In genomic region chr7:44978511-44979366, GRCh38 we compare ENCODE assay signal across 1 cellular context.
TF ChIP-seq lines count a peak whose summit lies in the region.

MYO1G (minus strand) TSS chr7:44979015; CDS start chr7:44978961, 54 bp downstream.

TF ChIP-seq in GM12878, 131 proteins besides CTCF, POLR2A, EP300 and RAD21 (continued from another document and continues in another):
- no peak for TF ChIP-seq PBX3 (IDR thresholded peaks at IDR 0.05; ENCODE audit: insufficient replicate concordance, low read depth, low read length)
- no peak for TF ChIP-seq FOXM1 (IDR thresholded peaks at IDR 0.05; ENCODE audit: low read depth, low read length)
- no peak for TF ChIP-seq RUNX3 (IDR thresholded peaks at IDR 0.05; ENCODE audit: low read length)
- TF ChIP-seq CHD1 (IDR thresholded peaks at IDR 0.05; ENCODE audit: low read depth, low read length), result 0 out of 2 replicates have a peak, but pooled peaks have one; percentile 27
- TF ChIP-seq ZNF207 (IDR thresholded peaks at IDR 0.05; ENCODE audit: borderline replicate concordance), result no peak
- TF ChIP-seq, protein P1, sequence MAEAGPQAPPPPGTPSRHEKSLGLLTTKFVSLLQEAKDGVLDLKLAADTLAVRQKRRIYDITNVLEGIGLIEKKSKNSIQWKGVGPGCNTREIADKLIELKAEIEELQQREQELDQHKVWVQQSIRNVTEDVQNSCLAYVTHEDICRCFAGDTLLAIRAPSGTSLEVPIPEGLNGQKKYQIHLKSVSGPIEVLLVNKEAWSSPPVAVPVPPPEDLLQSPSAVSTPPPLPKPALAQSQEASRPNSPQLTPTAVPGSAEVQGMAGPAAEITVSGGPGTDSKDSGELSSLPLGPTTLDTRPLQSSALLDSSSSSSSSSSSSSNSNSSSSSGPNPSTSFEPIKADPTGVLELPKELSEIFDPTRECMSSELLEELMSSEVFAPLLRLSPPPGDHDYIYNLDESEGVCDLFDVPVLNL (IDR thresholded peaks at IDR 0.05; ENCODE audit: low read depth, low read length), result no peak
- peak; percentile 82; the same call in 1 of the 2 replicates for TF ChIP-seq PAX5 (IDR thresholded peaks at IDR 0.05; ENCODE audit: borderline replicate concordance, low read depth, low read length)
- no peak for TF ChIP-seq NFIC (IDR thresholded peaks at IDR 0.05; ENCODE audit: low read depth, low read length)
- no peak for TF ChIP-seq GABPA (IDR thresholded peaks at IDR 0.05; ENCODE audit: low read depth)
- peak; percentile 26; the same call in 1 of the 2 replicates for TF ChIP-seq ZNF24 (IDR thresholded peaks at IDR 0.05)
- peak; percentile 80 for TF ChIP-seq EED (IDR thresholded peaks at IDR 0.05; ENCODE audit: low read depth)
- no peak for TF ChIP-seq NFXL1 (IDR thresholded peaks at IDR 0.05; ENCODE audit: borderline replicate concordance)
- TF ChIP-seq SKIL (IDR thresholded peaks at IDR 0.05; ENCODE audit: low read depth, poor library complexity, severe bottlenecking), result no peak
- no peak for TF ChIP-seq ZNF622 (IDR thresholded peaks at IDR 0.05)
- TF ChIP-seq TARDBP (IDR thresholded peaks at IDR 0.05; ENCODE audit: borderline replicate concordance), result no peak; the same call in 1 of the 2 replicates
- TF ChIP-seq RAD51 (IDR thresholded peaks at IDR 0.05), result no peak
- peak; percentile 61 for TF ChIP-seq MEF2B (IDR thresholded peaks at IDR 0.05; ENCODE audit: partially characterized antibody, poor library complexity, severe bottlenecking)
- peak; percentile 73 to 77 for TF ChIP-seq BHLHE40 (IDR thresholded peaks at IDR 0.05; ENCODE audit: borderline replicate concordance in 1 of 2, low read depth in 2 of 2, low read length in 1 of 2)
- TF ChIP-seq, protein P2, sequence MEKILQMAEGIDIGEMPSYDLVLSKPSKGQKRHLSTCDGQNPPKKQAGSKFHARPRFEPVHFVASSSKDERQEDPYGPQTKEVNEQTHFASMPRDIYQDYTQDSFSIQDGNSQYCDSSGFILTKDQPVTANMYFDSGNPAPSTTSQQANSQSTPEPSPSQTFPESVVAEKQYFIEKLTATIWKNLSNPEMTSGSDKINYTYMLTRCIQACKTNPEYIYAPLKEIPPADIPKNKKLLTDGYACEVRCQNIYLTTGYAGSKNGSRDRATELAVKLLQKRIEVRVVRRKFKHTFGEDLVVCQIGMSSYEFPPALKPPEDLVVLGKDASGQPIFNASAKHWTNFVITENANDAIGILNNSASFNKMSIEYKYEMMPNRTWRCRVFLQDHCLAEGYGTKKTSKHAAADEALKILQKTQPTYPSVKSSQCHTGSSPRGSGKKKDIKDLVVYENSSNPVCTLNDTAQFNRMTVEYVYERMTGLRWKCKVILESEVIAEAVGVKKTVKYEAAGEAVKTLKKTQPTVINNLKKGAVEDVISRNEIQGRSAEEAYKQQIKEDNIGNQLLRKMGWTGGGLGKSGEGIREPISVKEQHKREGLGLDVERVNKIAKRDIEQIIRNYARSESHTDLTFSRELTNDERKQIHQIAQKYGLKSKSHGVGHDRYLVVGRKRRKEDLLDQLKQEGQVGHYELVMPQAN (conservative IDR thresholded peaks at IDR 0.05), result 0 out of 2 replicates have a peak, but pooled peaks have one; percentile 53
- no peak for TF ChIP-seq ZBTB11 (CRISPR knock-in tag; IDR thresholded peaks at IDR 0.05)
- peak; percentile 68; the same call in 1 of the 2 replicates for TF ChIP-seq SMAD5 (IDR thresholded peaks at IDR 0.05; ENCODE audit: low read depth)
- TF ChIP-seq, protein P3, sequence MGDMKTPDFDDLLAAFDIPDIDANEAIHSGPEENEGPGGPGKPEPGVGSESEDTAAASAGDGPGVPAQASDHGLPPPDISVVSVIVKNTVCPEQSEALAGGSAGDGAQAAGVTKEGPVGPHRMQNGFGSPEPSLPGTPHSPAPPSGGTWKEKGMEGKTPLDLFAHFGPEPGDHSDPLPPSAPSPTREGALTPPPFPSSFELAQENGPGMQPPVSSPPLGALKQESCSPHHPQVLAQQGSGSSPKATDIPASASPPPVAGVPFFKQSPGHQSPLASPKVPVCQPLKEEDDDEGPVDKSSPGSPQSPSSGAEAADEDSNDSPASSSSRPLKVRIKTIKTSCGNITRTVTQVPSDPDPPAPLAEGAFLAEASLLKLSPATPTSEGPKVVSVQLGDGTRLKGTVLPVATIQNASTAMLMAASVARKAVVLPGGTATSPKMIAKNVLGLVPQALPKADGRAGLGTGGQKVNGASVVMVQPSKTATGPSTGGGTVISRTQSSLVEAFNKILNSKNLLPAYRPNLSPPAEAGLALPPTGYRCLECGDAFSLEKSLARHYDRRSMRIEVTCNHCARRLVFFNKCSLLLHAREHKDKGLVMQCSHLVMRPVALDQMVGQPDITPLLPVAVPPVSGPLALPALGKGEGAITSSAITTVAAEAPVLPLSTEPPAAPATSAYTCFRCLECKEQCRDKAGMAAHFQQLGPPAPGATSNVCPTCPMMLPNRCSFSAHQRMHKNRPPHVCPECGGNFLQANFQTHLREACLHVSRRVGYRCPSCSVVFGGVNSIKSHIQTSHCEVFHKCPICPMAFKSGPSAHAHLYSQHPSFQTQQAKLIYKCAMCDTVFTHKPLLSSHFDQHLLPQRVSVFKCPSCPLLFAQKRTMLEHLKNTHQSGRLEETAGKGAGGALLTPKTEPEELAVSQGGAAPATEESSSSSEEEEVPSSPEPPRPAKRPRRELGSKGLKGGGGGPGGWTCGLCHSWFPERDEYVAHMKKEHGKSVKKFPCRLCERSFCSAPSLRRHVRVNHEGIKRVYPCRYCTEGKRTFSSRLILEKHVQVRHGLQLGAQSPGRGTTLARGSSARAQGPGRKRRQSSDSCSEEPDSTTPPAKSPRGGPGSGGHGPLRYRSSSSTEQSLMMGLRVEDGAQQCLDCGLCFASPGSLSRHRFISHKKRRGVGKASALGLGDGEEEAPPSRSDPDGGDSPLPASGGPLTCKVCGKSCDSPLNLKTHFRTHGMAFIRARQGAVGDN (IDR thresholded peaks at IDR 0.05), result peak; percentile 52; the same call in 1 of the 2 replicates
- TF ChIP-seq RELA (IDR thresholded peaks at IDR 0.05; ENCODE audit: borderline replicate concordance, partially characterized antibody), result peak; percentile 36
- no peak for TF ChIP-seq ATF2 (IDR thresholded peaks at IDR 0.05; ENCODE audit: low read length)
- TF ChIP-seq ZBTB33 (IDR thresholded peaks at IDR 0.05), result no peak
- no peak; the same call in none of the 2 replicates for TF ChIP-seq HDGF (IDR thresholded peaks at IDR 0.05)
- no peak; the same call in 1 of the 2 replicates for TF ChIP-seq ZNF384 (IDR thresholded peaks at IDR 0.05; ENCODE audit: borderline replicate concordance, low read depth, low read length)
- TF ChIP-seq ZSCAN29 (IDR thresholded peaks at IDR 0.05), result no peak
- TF ChIP-seq MYB (IDR thresholded peaks at IDR 0.05; ENCODE audit: borderline replicate concordance, low read depth, low read length), result peak; percentile 91
- TF ChIP-seq ZNF592 (IDR thresholded peaks at IDR 0.05), result no peak
- peak; percentile 73 to 85 for TF ChIP-seq IKZF2 (IDR thresholded peaks at IDR 0.05)
- peak; percentile 60 for TF ChIP-seq GATAD2B (conservative IDR thresholded peaks at IDR 0.05; ENCODE audit: low read depth)
- no peak for TF ChIP-seq RBBP5 (conservative IDR thresholded peaks at IDR 0.05)
- peak; percentile 64; the same call in 1 of the 2 replicates for TF ChIP-seq SIN3A (IDR thresholded peaks at IDR 0.05; ENCODE audit: low read depth, low read length)
- TF ChIP-seq ATF3 (IDR thresholded peaks at IDR 0.05; ENCODE audit: borderline replicate concordance, extremely low read depth, low read depth, low read length), result no peak
